17 cellular contexts compared by ENCODE assay signal in genomic region chr14:80602931-80603330, GRCh38.
A peak's percentile ranks its signal among the peaks of the same experiment; 100 is the strongest.
DNase-seq lines count a peak whose midpoint lies in the region; FAIRE-seq and TF ChIP-seq lines count a peak whose summit lies in the region.
"Had no signal": no experiment of that assay in that cellular context is flagged by ENCODE, and none has a peak within 500 bp of the region (broad histone marks: within the 10 kb centered on the region; RNA-seq: fewer than 3 reads in every experiment).

No MANE protein-coding gene starts in this region.

- no peaks in the 10 kb centered on the region for H3K27me3 ChIP-seq in tibial nerve

- H3K27ac ChIP-seq in tibial nerve = peak overlapping the region; percentile 3 to 58 (median 35)
- no peak overlapping the region for H3K27ac ChIP-seq in coronary artery
- H3K27ac ChIP-seq: PC-9 had no signal

- H3K4me3 ChIP-seq in tibial nerve (peak overlapping the region in 1 of 4 donors; percentile 5), coronary artery (no peak overlapping the region)
- H3K4me3 ChIP-seq: K562, PC-9 had no signal

- DNase-seq in SK-MEL-5 (ENCODE audit: low read depth, low spot score) (peak; percentile 79), globus pallidus (ENCODE audit: low spot score) (peak; percentile 93), nucleus accumbens (lab: John Stamatoyannopoulos, UW) (peak in 39 of 56 donors; percentile 1 to 70 (median 30)), tibial nerve (ENCODE audit: low spot score in 2 of 2) (no peak), coronary artery (ENCODE audit: low spot score) (no peak), urothelium cell line (ENCODE audit: low spot score) (no peak), RKO (ENCODE audit: low spot score) (no peak)
- DNase-seq: CD8-positive, alpha-beta T cell; DMS79; NCI-H1417; NCI-H2029 treated with DMSO at 0.1 percent for 48 hours; NCI-H510A; NCI-H774; PC-9 had no signal

- WGBS in tibial nerve, 2 donors = 37 to 43% methylated on average over 1 of the region's 1 CpG

- no peak for FAIRE-seq in urothelium cell line (lab: Jason Lieb, UNC)
- FAIRE-seq: D721Med, H1, K562 had no signal

- TF ChIP-seq EP300 in tibial nerve (IDR thresholded peaks at IDR 0.05) = no peak

- no peak for TF ChIP-seq CTCF in tibial nerve (IDR thresholded peaks at IDR 0.05)
- no peak for TF ChIP-seq CTCF in coronary artery (IDR thresholded peaks at IDR 0.05)

- no peaks in the 10 kb centered on the region for H3K9me3 ChIP-seq in tibial nerve

- TF ChIP-seq POLR2A in tibial nerve (IDR thresholded peaks at IDR 0.05) = no peak

- in situ Hi-C loops in SK-MEL-5 (cut with HindIII; ENCODE audit: low pct_unique_long_range_greater_than_20kb, low sequenced_read_pairs) = no loop called here

- peaks cover 0 to 39% (median 5%) of the 10 kb centered on the region in 4 donors for H3K4me1 ChIP-seq in tibial nerve

- H3K36me3 ChIP-seq in tibial nerve = no peaks in the 10 kb centered on the region

Comparison
In these comparisons a context has a peak if more than half of its experiments do, and no peak if none do; other contexts are left out.
1. DNase-seq: peak in SK-MEL-5 (single experiment), globus pallidus (single experiment) and nucleus accumbens (39 of 56); none in tibial nerve (0 of 2), coronary artery (single experiment), urothelium cell line (single experiment) and RKO (single experiment).
2. H3K27ac ChIP-seq: peak in tibial nerve (4 of 4); none in coronary artery (0 of 2).